13 cellular contexts compared by ENCODE assay signal in the genomic region with DNA sequence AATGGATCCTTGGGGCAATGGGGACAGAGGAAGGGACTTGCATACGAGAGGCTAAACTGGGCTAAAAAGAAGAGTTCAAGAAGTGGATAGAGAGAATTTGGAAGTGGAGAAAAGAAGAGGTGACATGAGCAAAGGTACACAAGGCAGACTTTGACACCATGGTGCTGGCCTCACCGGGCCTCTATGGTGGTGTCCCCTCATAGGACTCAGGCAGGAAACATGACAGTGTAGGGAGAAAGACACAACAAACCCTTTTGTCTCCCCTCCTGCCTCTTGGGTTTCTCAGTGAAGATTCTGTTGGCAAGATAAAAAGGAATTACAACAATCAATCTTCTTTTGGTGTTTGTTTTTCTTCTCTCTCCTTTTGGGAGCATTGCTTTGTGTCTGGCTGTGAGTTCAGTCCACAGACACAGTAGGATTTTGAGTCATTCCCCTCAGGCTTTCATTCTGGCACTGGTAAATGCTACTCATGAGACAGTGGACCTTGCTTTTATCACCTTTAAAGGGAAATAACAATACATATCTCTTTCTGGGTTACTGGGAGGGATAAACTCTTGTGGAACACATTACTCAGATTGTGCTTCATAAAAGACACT.
DNase-seq lines count a peak whose midpoint lies in the region; ATAC-seq and TF ChIP-seq lines count a peak whose summit lies in the region.
"Had no signal": no experiment of that assay in that cellular context is flagged by ENCODE, and none has a peak within 500 bp of the region (broad histone marks: within the 10 kb centered on the region; RNA-seq: fewer than 3 reads in every experiment).

No MANE protein-coding gene starts in this region.

- no peaks in the 10 kb centered on the region for H3K36me3 Mint-ChIP-seq in nephron (ENCODE audit: low read depth)

- H3K4me1 Mint-ChIP-seq in nephron: peaks cover 37% of the 10 kb centered on the region
- H3K4me1 Mint-ChIP-seq in stimulated activated naive CD8-positive, alpha-beta T cell treated with anti-CD3 and anti-CD28 coated beads, Interleukin-15, amount 100 ng/mL, for 72 hours: no peaks in the 10 kb centered on the region

- no peak overlapping the region for H3K4me3 Mint-ChIP-seq in nephron
- H3K4me3 Mint-ChIP-seq in stimulated activated naive CD8-positive, alpha-beta T cell treated with anti-CD3 and anti-CD28 coated beads, Interleukin-15, amount 100 ng/mL, for 72 hours: no peak overlapping the region

- TF ChIP-seq CTCF in AG09309 (IDR thresholded peaks at IDR 0.05; ENCODE audit: control insufficient read depth, insufficient read depth, low read depth, low read length, missing control alignments): no peak
- no peak for TF ChIP-seq CTCF in nephron (IDR thresholded peaks at IDR 0.05; ENCODE audit: unreplicated experiment in 3 of 3)

- DNase-seq in AG09309 (ENCODE audit: low read depth) (peak; percentile 63), RPMI7951 (ENCODE audit: low read depth) (peak; percentile 99), epithelial cell of prostate (ENCODE audit: low read depth, low spot score) (peak; percentile 61), NCI-H524 treated with DMSO at 0.1 percent for 48 hours (lab: John Stamatoyannopoulos, UW) (no peak), GOT3 (lab: John Stamatoyannopoulos, UW) (no peak), HCEC 1CT (no peak)
- DNase-seq in stimulated activated naive CD8-positive, alpha-beta T cell treated with anti-CD3 and anti-CD28 coated beads, Interleukin-15, amount 100 ng/mL, for 72 hours: no peak
- DNase-seq: colonic mucosa, head of caudate nucleus, NCI-H1105, retina, upper lobe of right lung had no signal

- peak overlapping the region; percentile 33 for H3K27ac ChIP-seq in epithelial cell of prostate
- H3K27ac ChIP-seq: colonic mucosa, upper lobe of right lung had no signal

- peak overlapping the region; percentile 5 to 58 (median 39) for H3K27ac Mint-ChIP-seq in nephron
- H3K27ac Mint-ChIP-seq in stimulated activated naive CD8-positive, alpha-beta T cell treated with anti-CD3 and anti-CD28 coated beads, Interleukin-15, amount 100 ng/mL, for 72 hours: no peak overlapping the region

- ATAC-seq in stimulated activated naive CD8-positive, alpha-beta T cell treated with anti-CD3 and anti-CD28 coated beads, Interleukin-15, amount 100 ng/mL, for 72 hours: no peak
- ATAC-seq: upper lobe of right lung had no signal

- H3K27me3 Mint-ChIP-seq in nephron (ENCODE audit: low read depth): no peaks in the 10 kb centered on the region
- H3K27me3 Mint-ChIP-seq in stimulated activated naive CD8-positive, alpha-beta T cell treated with anti-CD3 and anti-CD28 coated beads, Interleukin-15, amount 100 ng/mL, for 72 hours: no peaks in the 10 kb centered on the region

- H3K9me3 Mint-ChIP-seq in nephron: no peaks in the 10 kb centered on the region
- H3K9me3 Mint-ChIP-seq in stimulated activated naive CD8-positive, alpha-beta T cell treated with anti-CD3 and anti-CD28 coated beads, Interleukin-15, amount 100 ng/mL, for 72 hours: peaks cover 1 to 6% of the 10 kb centered on the region in 2 donors

- no peak overlapping the region for H3K4me3 ChIP-seq in AG09309 (ENCODE audit: control insufficient read depth, low read depth, low read length)
- H3K4me3 ChIP-seq: colonic mucosa, upper lobe of right lung had no signal

Comparison
In these comparisons a context has a peak if more than half of its experiments do, and no peak if none do; other contexts are left out.
1. DNase-seq: peak in AG09309 (single experiment), RPMI7951 (single experiment) and epithelial cell of prostate (single experiment); none in NCI-H524 treated with DMSO at 0.1 percent for 48 hours (single experiment), GOT3 (single experiment), stimulated activated naive CD8-positive, alpha-beta T cell treated with anti-CD3 and anti-CD28 coated beads, Interleukin-15, amount 100 ng/mL, for 72 hours (0 of 2) and HCEC 1CT (single experiment).
2. H3K27ac Mint-ChIP-seq: peak in nephron (3 of 3); none in stimulated activated naive CD8-positive, alpha-beta T cell treated with anti-CD3 and anti-CD28 coated beads, Interleukin-15, amount 100 ng/mL, for 72 hours (0 of 2).